Comparison of ENCODE assay signal across 8 cellular contexts in the genomic region with DNA sequence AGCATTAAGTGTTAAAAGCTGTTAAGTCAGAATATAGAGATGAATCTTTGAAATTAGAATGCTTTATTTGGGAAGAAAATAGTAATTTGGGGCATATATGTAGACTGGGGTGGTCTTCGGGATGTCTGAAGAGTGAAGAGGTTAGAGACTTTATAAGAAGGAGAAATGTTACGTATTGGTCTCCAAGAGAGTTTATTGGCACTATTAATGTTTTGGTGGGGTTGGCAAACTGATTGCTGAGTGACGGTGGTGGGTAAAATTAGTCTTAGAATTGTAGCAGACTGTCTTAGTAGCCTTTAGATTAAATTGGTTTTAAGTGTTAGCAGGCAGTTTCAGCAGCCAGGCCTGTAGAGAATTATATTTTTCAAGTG. TPM values are rescaled to one million over a fixed set of nuclear protein-coding genes. Genes with fewer than 3 reads are reported as not detected.
DNase-seq lines count a peak whose midpoint lies in the region; ATAC-seq lines count a peak whose summit lies in the region.

No MANE protein-coding gene starts in this region.

- H3K4me1 Mint-ChIP-seq in T-helper 1 cell treated with Interleukin-12 subunit alpha and Interleukin-12 subunit beta and Interleukin-4 antibody, amounts not matched to agents 30 μg/mL and 1 μg/mL, for 36 hours (ENCODE audit: low read depth), result peaks cover 28% of the 10 kb centered on the region
- H3K4me1 Mint-ChIP-seq in activated CD4-positive, alpha-beta memory T cell treated with anti-CD3 and anti-CD28 coated beads for 36 hours (ENCODE audit: low read depth), result peaks cover 27% of the 10 kb centered on the region
- peaks cover 14 to 36% of the 10 kb centered on the region in 2 donors for H3K4me1 Mint-ChIP-seq in stimulated activated naive B cell treated with anti-CD40 and anti-IgM and Interleukin-4, amounts not matched to agents 10 μg/mL and 1 μg/mL and 100 μg/mL, for 72 hours

- H3K36me3 Mint-ChIP-seq in T-helper 1 cell treated with Interleukin-12 subunit alpha and Interleukin-12 subunit beta and Interleukin-4 antibody, amounts not matched to agents 30 μg/mL and 1 μg/mL, for 36 hours (ENCODE audit: low read depth), result peaks cover 19% of the 10 kb centered on the region
- peaks cover 3% of the 10 kb centered on the region for H3K36me3 Mint-ChIP-seq in activated CD4-positive, alpha-beta memory T cell treated with anti-CD3 and anti-CD28 coated beads for 36 hours
- H3K36me3 Mint-ChIP-seq in stimulated activated naive B cell treated with anti-CD40 and anti-IgM and Interleukin-4, amounts not matched to agents 10 μg/mL and 1 μg/mL and 100 μg/mL, for 72 hours, result peaks cover 5 to 6% of the 10 kb centered on the region in 2 donors

- H3K4me3 ChIP-seq in iPS-18a (ENCODE audit: low read length), result peak overlapping the region; percentile 82

- no peaks in the 10 kb centered on the region for H3K9me3 Mint-ChIP-seq in T-helper 1 cell treated with Interleukin-12 subunit alpha and Interleukin-12 subunit beta and Interleukin-4 antibody, amounts not matched to agents 30 μg/mL and 1 μg/mL, for 36 hours
- H3K9me3 Mint-ChIP-seq in activated CD4-positive, alpha-beta memory T cell treated with anti-CD3 and anti-CD28 coated beads for 36 hours, result no peaks in the 10 kb centered on the region
- H3K9me3 Mint-ChIP-seq in stimulated activated naive B cell treated with anti-CD40 and anti-IgM and Interleukin-4, amounts not matched to agents 10 μg/mL and 1 μg/mL and 100 μg/mL, for 72 hours, result peaks cover 0 to 1% of the 10 kb centered on the region in 2 donors

- peaks cover 5% of the 10 kb centered on the region for H3K4me1 ChIP-seq in iPS-18a (ENCODE audit: control insufficient read depth, low read depth, low read length)

- intact Hi-C loops in activated CD4-positive, alpha-beta memory T cell treated with anti-CD3 and anti-CD28 coated beads for 36 hours (cut with micrococcal nuclease), result loop anchor here (1.0 kb wide), 1 partner anchor 37 kb away; no protein-coding TSS in a partner anchor

- POLR2A ChIA-PET in activated CD4-positive, alpha-beta memory T cell treated with anti-CD3 and anti-CD28 coated beads for 36 hours (lab: Charles Lee), result no interaction called here

- H3K9me3 ChIP-seq in iPS-18a (ENCODE audit: control insufficient read depth, low read depth, low read length), result no peaks in the 10 kb centered on the region

- H3K27me3 ChIP-seq in iPS-18a (ENCODE audit: control insufficient read depth, insufficient read depth, low read length), result peaks cover 18% of the 10 kb centered on the region

- DNase-seq in T-helper 1 cell (no peak), DMS114 treated with DMSO at 0.1 percent for 48 hours (lab: John Stamatoyannopoulos, UW; ENCODE audit: unreplicated experiment) (no peak), pons (ENCODE audit: low spot score) (no peak), iPS-NIHi11 (ENCODE audit: low spot score) (no peak)
- DNase-seq in activated CD4-positive, alpha-beta memory T cell treated with anti-CD3 and anti-CD28 coated beads for 36 hours, result no peak
- DNase-seq in stimulated activated naive B cell treated with anti-CD40 and anti-IgM and Interleukin-4, amounts not matched to agents 10 μg/mL and 1 μg/mL and 100 μg/mL, for 72 hours, result no peak

- no peak overlapping the region for H3K27ac ChIP-seq in iPS-18a (ENCODE audit: low read length)

- peak overlapping the region; percentile 81 for H3K27ac Mint-ChIP-seq in T-helper 1 cell treated with Interleukin-12 subunit alpha and Interleukin-12 subunit beta and Interleukin-4 antibody, amounts not matched to agents 30 μg/mL and 1 μg/mL, for 36 hours
- peak overlapping the region; percentile 84 for H3K27ac Mint-ChIP-seq in activated CD4-positive, alpha-beta memory T cell treated with anti-CD3 and anti-CD28 coated beads for 36 hours
- H3K27ac Mint-ChIP-seq in stimulated activated naive B cell treated with anti-CD40 and anti-IgM and Interleukin-4, amounts not matched to agents 10 μg/mL and 1 μg/mL and 100 μg/mL, for 72 hours, result peak overlapping the region; percentile 99

- no peak for ATAC-seq in stimulated activated naive B cell treated with anti-CD40 and anti-IgM and Interleukin-4, amounts not matched to agents 10 μg/mL and 1 μg/mL and 100 μg/mL, for 72 hours (replicated peaks)

- no peaks in the 10 kb centered on the region for H3K27me3 Mint-ChIP-seq in T-helper 1 cell treated with Interleukin-12 subunit alpha and Interleukin-12 subunit beta and Interleukin-4 antibody, amounts not matched to agents 30 μg/mL and 1 μg/mL, for 36 hours (ENCODE audit: low read depth)
- no peaks in the 10 kb centered on the region for H3K27me3 Mint-ChIP-seq in activated CD4-positive, alpha-beta memory T cell treated with anti-CD3 and anti-CD28 coated beads for 36 hours
- no peaks in the 10 kb centered on the region for H3K27me3 Mint-ChIP-seq in stimulated activated naive B cell treated with anti-CD40 and anti-IgM and Interleukin-4, amounts not matched to agents 10 μg/mL and 1 μg/mL and 100 μg/mL, for 72 hours

- no peaks in the 10 kb centered on the region for H3K36me3 ChIP-seq in iPS-18a (ENCODE audit: control insufficient read depth, low read depth, low read length)

- H3K4me3 Mint-ChIP-seq in T-helper 1 cell treated with Interleukin-12 subunit alpha and Interleukin-12 subunit beta and Interleukin-4 antibody, amounts not matched to agents 30 μg/mL and 1 μg/mL, for 36 hours, result peak overlapping the region; percentile 72
- peak overlapping the region; percentile 73 for H3K4me3 Mint-ChIP-seq in activated CD4-positive, alpha-beta memory T cell treated with anti-CD3 and anti-CD28 coated beads for 36 hours
- H3K4me3 Mint-ChIP-seq in stimulated activated naive B cell treated with anti-CD40 and anti-IgM and Interleukin-4, amounts not matched to agents 10 μg/mL and 1 μg/mL and 100 μg/mL, for 72 hours, result peak overlapping the region; percentile 78 to 99

- no peak overlapping the region for H3K9ac ChIP-seq in iPS-18a (ENCODE audit: low read length)

- CTCF ChIA-PET in activated CD4-positive, alpha-beta memory T cell treated with anti-CD3 and anti-CD28 coated beads for 36 hours (lab: Charles Lee), result no interaction called here

RNA-seq across cellular contexts. Expression of a gene that starts 4.9 kb away (rescaled TPM):
- 10 to 100 TPM; 14.9 to 16.3 TPM for total RNA-seq in activated CD4-positive, alpha-beta memory T cell treated with anti-CD3 and anti-CD28 coated beads for 36 hours
